In genomic region chr2:100742884-100743283, GRCh38 we compare ENCODE assay signal across 9 cellular contexts.
DNase-seq lines count a peak whose midpoint lies in the region; ATAC-seq and TF ChIP-seq lines count a peak whose summit lies in the region.
"Had no signal": no experiment of that assay in that cellular context is flagged by ENCODE, and none has a peak within 500 bp of the region (broad histone marks: within the 10 kb centered on the region; RNA-seq: fewer than 3 reads in every experiment).

No MANE protein-coding gene starts in this region.

- H4K20me1 ChIP-seq in OCI-LY7 (ENCODE audit: insufficient read depth, low read length), result no peaks in the 10 kb centered on the region

- ATAC-seq in upper lobe of right lung, result no peak

- no peak overlapping the region for H2AFZ ChIP-seq in OCI-LY7 (ENCODE audit: low read length)

- no peaks in the 10 kb centered on the region for H3K9me3 ChIP-seq in esophagus muscularis mucosa
- no peaks in the 10 kb centered on the region for H3K9me3 ChIP-seq in muscle layer of duodenum (ENCODE audit: control insufficient read depth in 1 of 2, low read length in 2 of 2)
- H3K9me3 ChIP-seq in OCI-LY7 (ENCODE audit: low read length), result no peaks in the 10 kb centered on the region
- no peaks in the 10 kb centered on the region for H3K9me3 ChIP-seq in upper lobe of right lung

- H3K4me3 ChIP-seq in esophagus muscularis mucosa, result no peak overlapping the region
- H3K4me3 ChIP-seq in muscle layer of duodenum (ENCODE audit: low read depth in 1 of 2, low read length in 2 of 2), result no peak overlapping the region
- no peak overlapping the region for H3K4me3 ChIP-seq in OCI-LY7 (ENCODE audit: low read depth, low read length, poor library complexity, severe bottlenecking)
- H3K4me3 ChIP-seq in upper lobe of right lung, result no peak overlapping the region

- H3K4me2 ChIP-seq in OCI-LY7 (ENCODE audit: low read length), result no peak overlapping the region

- no peak for TF ChIP-seq EP300 in esophagus muscularis mucosa (IDR thresholded peaks at IDR 0.05)

- DNase-seq in A172 (ENCODE audit: low spot score), result peak; percentile 44
- DNase-seq in RPMI7951 (ENCODE audit: low read depth), result peak; percentile 93
- peak; percentile 47 for DNase-seq in esophagus muscularis mucosa (ENCODE audit: extremely low spot score)
- no peak for DNase-seq in midbrain (lab: John Stamatoyannopoulos, UW)
- DNase-seq in OCI-LY7 (ENCODE audit: low spot score), result no peak
- DNase-seq in upper lobe of right lung, result no peak
- no peak for DNase-seq in D341Med (ENCODE audit: low spot score)
- DNase-seq: AML-193 had no signal

- H3K4me1 ChIP-seq in esophagus muscularis mucosa (peaks cover 0 to 20% (median 16%) of the 10 kb centered on the region in 4 donors), muscle layer of duodenum (ENCODE audit: control insufficient read depth in 1 of 2, insufficient read depth in 2 of 2, low read length in 2 of 2) (peaks cover 0 to 13% of the 10 kb centered on the region in 2 donors), OCI-LY7 (ENCODE audit: insufficient read depth, low read length, poor library complexity, severe bottlenecking) (no peaks in the 10 kb centered on the region), upper lobe of right lung (no peaks in the 10 kb centered on the region)

- intact Hi-C loops in esophagus muscularis mucosa (cut with DNase I), result loop anchor here (5.0 kb wide), 1 partner anchor 79 kb away; the partner anchor contains the start of gene NPAS2
- intact Hi-C loops in OCI-LY7 (cut with micrococcal nuclease; ENCODE audit: unreplicated experiment), result no loop called here
- intact Hi-C loops in upper lobe of right lung (cut with DNase I), result no loop called here

- no peak for TF ChIP-seq POLR2A in esophagus muscularis mucosa (IDR thresholded peaks at IDR 0.05; ENCODE audit: low read depth)

- WGBS in esophagus muscularis mucosa, result 33% methylated on average over 4 of the region's 4 CpGs

- no peaks in the 10 kb centered on the region for H3K79me2 ChIP-seq in OCI-LY7 (ENCODE audit: insufficient read depth, low read depth, low read length)

- no TSS peak for BruUV-seq in OCI-LY7 (replicated peaks; lab: Mats Ljungman, UMichigan)

- peak overlapping the region; percentile 54 to 67 (median 60) for H3K27ac ChIP-seq in esophagus muscularis mucosa (replicated peaks in 1 of 4)
- peak overlapping the region; percentile 73 for H3K27ac ChIP-seq in muscle layer of duodenum (ENCODE audit: low read length)
- H3K27ac ChIP-seq in OCI-LY7 (ENCODE audit: low read depth, low read length, poor library complexity, severe bottlenecking), result no peak overlapping the region
- no peak overlapping the region for H3K27ac ChIP-seq in upper lobe of right lung

- H3K36me3 ChIP-seq in esophagus muscularis mucosa (no peaks in the 10 kb centered on the region), muscle layer of duodenum (ENCODE audit: control insufficient read depth in 1 of 2, insufficient read depth in 2 of 2, low read length in 2 of 2) (peaks cover 0 to 5% of the 10 kb centered on the region in 2 donors), OCI-LY7 (ENCODE audit: insufficient read depth, low read length) (no peaks in the 10 kb centered on the region), upper lobe of right lung (no peaks in the 10 kb centered on the region)

- no peaks in the 10 kb centered on the region for H3K9me2 ChIP-seq in OCI-LY7 (ENCODE audit: insufficient read depth, low read length)

- POLR2A ChIA-PET in OCI-LY7 (lab: Charles Lee), result no interaction called here

- H3K27me3 ChIP-seq in esophagus muscularis mucosa (no peaks in the 10 kb centered on the region), muscle layer of duodenum (ENCODE audit: low read depth, low read length) (no peaks in the 10 kb centered on the region), upper lobe of right lung (no peaks in the 10 kb centered on the region)

- CTCF ChIA-PET in OCI-LY7 (lab: Charles Lee; ENCODE audit: unreplicated experiment), result no interaction called here

- TF ChIP-seq CTCF in esophagus muscularis mucosa (IDR thresholded peaks at IDR 0.05) (no peak), OCI-LY7 (conservative IDR thresholded peaks at IDR 0.05; ENCODE audit: low read length) (no peak), upper lobe of right lung (IDR thresholded peaks at IDR 0.05) (no peak)

Comparison
In these comparisons a context has a peak if more than half of its experiments do, and no peak if none do; other contexts are left out.
1. DNase-seq: peak in A172 (single experiment), RPMI7951 (single experiment) and esophagus muscularis mucosa (single experiment); none in midbrain (single experiment), OCI-LY7 (single experiment), upper lobe of right lung (single experiment) and D341Med (single experiment).
2. H3K27ac ChIP-seq: peak in esophagus muscularis mucosa (4 of 4) and muscle layer of duodenum (single experiment); none in OCI-LY7 (single experiment) and upper lobe of right lung (single experiment).